In the genomic region with DNA sequence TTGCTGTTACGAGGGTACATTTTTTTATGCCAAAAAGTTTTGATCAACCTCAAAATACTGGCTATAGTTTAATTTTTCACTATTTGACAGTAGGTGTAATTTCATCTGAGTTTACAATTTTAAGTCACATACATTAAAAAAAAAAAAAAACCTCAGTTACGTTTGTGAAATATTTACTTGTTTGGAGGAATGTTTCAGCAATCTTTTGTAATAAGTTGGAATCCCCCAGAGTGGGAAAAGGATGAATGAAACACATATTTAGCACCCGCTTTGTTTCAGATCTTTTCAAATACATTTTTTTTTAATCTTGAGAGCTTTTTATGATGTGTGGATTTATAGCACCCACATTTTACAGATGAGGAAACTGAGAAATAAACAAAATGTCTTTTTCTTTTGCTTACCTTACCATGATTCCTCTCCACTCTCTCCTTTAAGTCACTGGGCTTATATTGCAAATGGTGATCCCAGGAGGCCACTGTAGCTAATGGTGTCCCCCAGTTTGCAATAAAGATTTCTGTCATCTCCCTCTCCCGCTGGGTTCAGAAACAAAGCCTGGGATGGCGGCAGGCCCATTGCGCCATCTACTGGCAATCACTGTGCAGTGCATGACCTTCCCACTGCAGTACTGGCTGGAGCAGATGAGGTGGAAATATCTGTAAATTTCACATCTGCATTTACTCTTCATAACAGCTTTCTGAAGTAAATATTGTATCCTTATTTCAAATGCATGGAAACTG, we compare ENCODE assay signal across 9 cellular contexts. TPM values are rescaled to one million over a fixed set of nuclear protein-coding genes. Genes with fewer than 3 reads are reported as not detected.
A peak's percentile ranks its signal among the peaks of the same experiment; 100 is the strongest.
DNase-seq lines count a peak whose midpoint lies in the region; FAIRE-seq and TF ChIP-seq lines count a peak whose summit lies in the region.
"Had no signal": no experiment of that assay in that cellular context is flagged by ENCODE, and none has a peak within 500 bp of the region (broad histone marks: within the 10 kb centered on the region; RNA-seq: fewer than 3 reads in every experiment).

No MANE protein-coding gene starts in this region.

- CTCF ChIA-PET in RWPE1 (lab: Yijun Ruan, JAX), result interaction anchor here (0.5 to 3.3 kb wide), 20 partner anchors 13 to 1744 kb away, joined by 3 to 72 read pairs (median 4); no protein-coding TSS in a partner anchor

- 44% methylated on average over 6 of the region's 6 CpGs for WGBS in thyroid gland, 2 donors

- no peak overlapping the region for H2AFZ ChIP-seq in osteoblast (ENCODE audit: low read length)

- POLR2A ChIA-PET in RWPE1 (lab: Yijun Ruan, JAX; ENCODE audit: low non-redundant PET), result no interaction called here

- H3K27ac ChIP-seq in RWPE1, result no peak overlapping the region
- H3K27ac ChIP-seq in osteoblast (ENCODE audit: low read depth, low read length), result no peak overlapping the region
- no peak overlapping the region for H3K27ac ChIP-seq in thyroid gland

- TF ChIP-seq CTCF in RWPE1 (conservative IDR thresholded peaks at IDR 0.05; ENCODE audit: low read depth) (peak; percentile 100), osteoblast (IDR thresholded peaks at IDR 0.05; ENCODE audit: extremely low read depth, low read depth, low read length) (peak; percentile 99), thyroid gland (IDR thresholded peaks at IDR 0.05) (peak; percentile 79 to 100 (median 88))

- no peak for TF ChIP-seq POLR2A in thyroid gland (IDR thresholded peaks at IDR 0.05)

- H3K9me3 ChIP-seq in osteoblast (ENCODE audit: low read depth, low read length), result no peaks in the 10 kb centered on the region
- no peaks in the 10 kb centered on the region for H3K9me3 ChIP-seq in thyroid gland

- no peaks in the 10 kb centered on the region for H3K79me2 ChIP-seq in osteoblast (ENCODE audit: insufficient read depth, low read length)

- H3K4me2 ChIP-seq in osteoblast (ENCODE audit: insufficient read depth, low read length), result peak overlapping the region; percentile 46

- no peak for FAIRE-seq in frontal cortex (lab: Jason Lieb, UNC)
- FAIRE-seq: G401.6 had no signal

- DNase-seq in NCI-H2196 (lab: John Stamatoyannopoulos, UW; ENCODE audit: unreplicated experiment) (peak; percentile 6), NCI-H2196 treated with DMSO at 0.1 percent for 48 hours (lab: John Stamatoyannopoulos, UW; ENCODE audit: unreplicated experiment) (no peak), HS-5 (ENCODE audit: low read depth) (peak; percentile 25), RWPE1 (ENCODE audit: low spot score) (peak; percentile 91), activated gamma-delta T cell (lab: John Stamatoyannopoulos, UW) (peak; percentile 20), frontal cortex (ENCODE audit: low spot score in 2 of 2) (peak; percentile 32 to 59), osteoblast (ENCODE audit: insufficient read length, low spot score, missing footprints) (peak; percentile 75), thyroid gland (peak; percentile 60 to 66)

- H3K27me3 ChIP-seq in osteoblast (ENCODE audit: insufficient read depth, low read length), result no peaks in the 10 kb centered on the region
- H3K27me3 ChIP-seq in thyroid gland, result peaks cover 6% of the 10 kb centered on the region

- H3K4me3 ChIP-seq in osteoblast (ENCODE audit: insufficient read depth, low read length) (no peak overlapping the region), thyroid gland (replicated peaks in 1 of 3) (no peak overlapping the region)

- H3K4me1 ChIP-seq in osteoblast (ENCODE audit: insufficient read depth, low read length) (peaks cover 13% of the 10 kb centered on the region), thyroid gland (no peaks in the 10 kb centered on the region)

- H4K20me1 ChIP-seq in osteoblast (ENCODE audit: insufficient read depth, low read length), result peaks cover 2% of the 10 kb centered on the region

- no peaks in the 10 kb centered on the region for H3K36me3 ChIP-seq in osteoblast (ENCODE audit: insufficient read depth, low read length)
- no peaks in the 10 kb centered on the region for H3K36me3 ChIP-seq in thyroid gland

- intact Hi-C loops in thyroid gland (cut with DNase I), result loop anchor here (5.0 kb wide), 1 partner anchor 176 kb away; no protein-coding TSS in a partner anchor

RNA-seq across cellular contexts. Expression of a gene that starts 27.7 kb away (rescaled TPM):
- total RNA-seq in frontal cortex (1.6 TPM), osteoblast (0.36 and 0.88 TPM in 2 replicates), thyroid gland (1 to 10 TPM in 1 of 4 donors, not detected in 3; 3.9 TPM)

RNA-seq across cellular contexts. Expression of a gene that starts 45.1 kb away (rescaled TPM):
- 1.2 TPM for total RNA-seq in frontal cortex
- 0.36 TPM in 1 of 2 replicates, not detected in the other for total RNA-seq in osteoblast
- 1 to 10 TPM in 2 of 4 donors, under 1 TPM in 1, not detected in 1; 0.78 to 4.3 (median 2.7) TPM for total RNA-seq in thyroid gland

RNA-seq across cellular contexts. Expression of a gene that starts 47.8 kb away (rescaled TPM):
- 0.82 TPM for total RNA-seq in frontal cortex
- total RNA-seq in osteoblast, result not detected in 2 replicates
- not detected for total RNA-seq in thyroid gland

RNA-seq across cellular contexts. Expression of a gene that starts 58.8 kb away (rescaled TPM):
- 2.0 TPM for total RNA-seq in frontal cortex
- total RNA-seq in osteoblast, result 0.29 and 0.36 TPM in 2 replicates
- total RNA-seq in thyroid gland, result 1 to 10 TPM in 2 of 4 donors, not detected in 2; 1.7 to 3.9 TPM
